In genomic region chr9:105030285-105030684, GRCh38 we compare ENCODE assay signal across 9 cellular contexts.
"Had no signal": no experiment of that assay in that cellular context is flagged by ENCODE, and none has a peak within 500 bp of the region (broad histone marks: within the 10 kb centered on the region; RNA-seq: fewer than 3 reads in every experiment).

No MANE protein-coding gene starts in this region.

- H3K36me3 ChIP-seq: HAP-1 had no signal

- FAIRE-seq: HTR-8/SVneo, K562 had no signal

- H3K27ac Mint-ChIP-seq: HFFc6 had no signal

- H3K4me3 Mint-ChIP-seq: HFFc6 had no signal

- H3K9me3 Mint-ChIP-seq: HFFc6 had no signal

- H3K9ac ChIP-seq: GM23248 had no signal

- ATAC-seq: HCT116, K562 had no signal

- H2AFZ ChIP-seq: GM23248 had no signal

- DNase-seq: GM23248, GOT3, H7, HFFc6, IMR-90 had no signal

- H3K4me3 ChIP-seq: GM23248, HAP-1, K562 had no signal

- H3K27ac ChIP-seq: GM23248 had no signal
